In the genomic region with DNA sequence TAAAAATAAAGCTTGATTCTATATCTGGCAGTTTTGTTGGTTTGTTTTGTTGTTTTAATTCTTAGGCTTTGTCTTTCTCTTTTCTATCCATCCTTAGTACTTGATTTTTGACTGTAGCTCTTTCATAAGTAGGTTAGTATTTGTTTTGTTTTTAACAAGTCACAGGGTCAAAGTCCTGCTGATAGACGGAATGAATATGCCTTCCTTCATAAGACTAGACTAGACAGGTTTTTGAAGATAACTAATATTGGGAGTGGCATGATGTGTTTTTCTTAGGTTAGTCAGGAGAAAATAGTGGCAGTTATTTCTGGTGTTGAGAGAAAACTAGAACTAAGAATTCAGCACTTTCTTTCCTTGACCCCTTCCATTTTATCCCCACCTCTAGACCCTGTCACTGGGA, we compare ENCODE assay signal across 16 cellular contexts. TPM values are rescaled to one million over a fixed set of nuclear protein-coding genes. Genes with fewer than 3 reads are reported as not detected.
DNase-seq lines count a peak whose midpoint lies in the region; ATAC-seq and TF ChIP-seq lines count a peak whose summit lies in the region.
"Had no signal": no experiment of that assay in that cellular context is flagged by ENCODE, and none has a peak within 500 bp of the region (broad histone marks: within the 10 kb centered on the region; RNA-seq: fewer than 3 reads in every experiment).

No MANE protein-coding gene starts in this region.

- in situ Hi-C loops in mammary epithelial cell (cut with MboI; ENCODE audit: low sequenced_read_pairs in 2 of 2) (no loop called here), GM23248 (cut with MboI) (no loop called here)

- 63% methylated on average over 1 of the region's 1 CpG for WGBS in mammary epithelial cell (ENCODE audit: low coverage, missing lambda C conversion rate)
- WGBS in GM23248 (ENCODE audit: low coverage in 1 of 2, low lambda C conversion rate in 2 of 2, missing lambda C conversion rate in 2 of 2), 2 experiments: 96 to 98% methylated on average over 1 of the region's 1 CpG

- TF ChIP-seq CTCF in mammary epithelial cell (conservative IDR thresholded peaks at IDR 0.05 in 1 of 2, IDR thresholded peaks at IDR 0.05 in 1 of 2; ENCODE audit: extremely low read depth in 1 of 2, insufficient read depth in 1 of 2, low read depth in 1 of 2, low read length in 2 of 2) (no peak), MCF 10A (IDR thresholded peaks at IDR 0.05; ENCODE audit: unreplicated experiment) (no peak)

- H4K20me1 ChIP-seq in mammary epithelial cell (ENCODE audit: insufficient read depth, low read length) (no peaks in the 10 kb centered on the region), GM23248 (ENCODE audit: insufficient read depth) (peaks cover 3% of the 10 kb centered on the region; the same call in 1 of the 2 replicates)

- CTCF ChIA-PET in mammary epithelial cell (lab: Charles Lee; ENCODE audit: low non-redundant PET) (interaction anchor here (0.5 kb wide), 1 partner anchor 124 kb away, joined by 3 read pairs; no protein-coding TSS in a partner anchor), MCF 10A (lab: Yijun Ruan, JAX) (no interaction called here)

- H3K9me3 ChIP-seq in mammary epithelial cell (replicated peaks; ENCODE audit: insufficient read depth, low read length) (no peaks in the 10 kb centered on the region), GM23248 (ENCODE audit: low read depth) (no peaks in the 10 kb centered on the region)
- H3K9me3 ChIP-seq: BE2C, HAP-1 had no signal

- H3K36me3 Mint-ChIP-seq in MCF 10A (ENCODE audit: insufficient read depth, unreplicated experiment): no peaks in the 10 kb centered on the region

- peaks cover 17% of the 10 kb centered on the region for H3F3A ChIP-seq in GM23248 (ENCODE audit: insufficient read depth)

- POLR2A ChIA-PET in MCF 10A (lab: Yijun Ruan, JAX): no interaction called here

- H3K9me3 Mint-ChIP-seq in MCF 10A (ENCODE audit: unreplicated experiment): no peaks in the 10 kb centered on the region
- H3K9me3 Mint-ChIP-seq: CD4-positive, alpha-beta memory T cell had no signal

- H3K4me3 ChIP-seq in mammary epithelial cell (replicated peaks in 1 of 3; ENCODE audit: insufficient read depth in 1 of 3, low read depth in 2 of 3, low read length in 3 of 3) (no peak overlapping the region), GM23248 (no peak overlapping the region)
- H3K4me3 ChIP-seq: GM12878, HAP-1, K562 had no signal

- H3K4me2 ChIP-seq in mammary epithelial cell (ENCODE audit: insufficient read depth, low read depth, low read length): no peak overlapping the region
- no peak overlapping the region for H3K4me2 ChIP-seq in GM23248 (ENCODE audit: unreplicated experiment)

- DNase-seq in mammary epithelial cell (peak; percentile 30), MCF 10A (ENCODE audit: unreplicated experiment) (no peak), HuH-7 (ENCODE audit: low spot score) (peak; percentile 8), left colon (no peak), GM23248 (no peak), AML-193 (lab: John Stamatoyannopoulos, UW) (no peak)
- no peak for DNase-seq in activated CD4-positive, alpha-beta T cell treated with anti-CD3 and anti-CD28 coated beads for 4 hours
- DNase-seq: 8988T; ACHN; BE2C; CD4-positive, alpha-beta memory T cell; Karpas-422 had no signal

- H3K4me1 Mint-ChIP-seq in MCF 10A (ENCODE audit: insufficient read depth, unreplicated experiment): no peaks in the 10 kb centered on the region
- H3K4me1 Mint-ChIP-seq: CD4-positive, alpha-beta memory T cell had no signal

- H3K9me2 ChIP-seq in GM23248 (ENCODE audit: insufficient read depth): no peaks in the 10 kb centered on the region

- no peak overlapping the region for H3K4me3 Mint-ChIP-seq in MCF 10A (ENCODE audit: unreplicated experiment)
- H3K4me3 Mint-ChIP-seq: CD4-positive, alpha-beta memory T cell had no signal

- H3K79me2 ChIP-seq in mammary epithelial cell (ENCODE audit: insufficient read depth, low read length): no peaks in the 10 kb centered on the region
- H3K79me2 ChIP-seq in GM23248 (ENCODE audit: insufficient read depth): no peaks in the 10 kb centered on the region

- H3K27ac Mint-ChIP-seq in MCF 10A (ENCODE audit: low read depth, unreplicated experiment): no peak overlapping the region
- H3K27ac Mint-ChIP-seq: CD4-positive, alpha-beta memory T cell had no signal

- no peaks in the 10 kb centered on the region for H3K27me3 Mint-ChIP-seq in MCF 10A (ENCODE audit: insufficient read depth, unreplicated experiment)
- H3K27me3 Mint-ChIP-seq: CD4-positive, alpha-beta memory T cell had no signal

- ATAC-seq in left colon: peak; percentile 73
- ATAC-seq: GM12878, K562 had no signal

- dilution Hi-C loops in mammary epithelial cell (cut with HindIII; ENCODE audit: low sequenced_read_pairs): no loop called here

- H3K9ac ChIP-seq in mammary epithelial cell (ENCODE audit: insufficient read depth, low read length) (no peak overlapping the region), GM23248 (no peak overlapping the region)

- H2AFZ ChIP-seq in mammary epithelial cell (ENCODE audit: low read depth, low read length) (no peak overlapping the region), GM23248 (no peak overlapping the region)

- no TSS peak for BruUV-seq in mammary epithelial cell (replicated peaks; lab: Mats Ljungman, UMichigan)
- no TSS peak for BruUV-seq in MCF 10A (replicated peaks; lab: Mats Ljungman, UMichigan)

- no peaks in the 10 kb centered on the region for H3K36me3 ChIP-seq in mammary epithelial cell (ENCODE audit: insufficient read depth, low read length)
- H3K36me3 ChIP-seq in GM23248 (ENCODE audit: low read depth): no peaks in the 10 kb centered on the region; the same call in 1 of the 2 replicates
- H3K36me3 ChIP-seq: BE2C had no signal

- intact Hi-C loops in mammary epithelial cell (cut with micrococcal nuclease) (no loop called here), MCF 10A (cut with micrococcal nuclease) (no loop called here), left colon (cut with DNase I, micrococcal nuclease) (no loop called here)

- no peaks in the 10 kb centered on the region for H3K4me1 ChIP-seq in mammary epithelial cell (ENCODE audit: insufficient read depth, low read length)
- peaks cover 15% of the 10 kb centered on the region for H3K4me1 ChIP-seq in GM23248 (ENCODE audit: insufficient read depth)
- H3K4me1 ChIP-seq: BE2C, HAP-1 had no signal

- H3K27ac ChIP-seq in mammary epithelial cell (ENCODE audit: insufficient read depth, low read depth, low read length) (no peak overlapping the region), GM23248 (no peak overlapping the region)
- H3K27ac ChIP-seq: C4-2B had no signal

- no peaks in the 10 kb centered on the region for H3K27me3 ChIP-seq in mammary epithelial cell (ENCODE audit: insufficient read depth, low read length)
- no peaks in the 10 kb centered on the region for H3K27me3 ChIP-seq in GM23248 (replicated peaks; ENCODE audit: insufficient read depth)
- H3K27me3 ChIP-seq: BE2C had no signal

RNA-seq across cellular contexts. Expression of a gene that starts 50.4 kb away (rescaled TPM):
- total RNA-seq in mammary epithelial cell (10 to 100 TPM in 1 of 2 donors, 1 to 10 TPM in 1; 8.8 to 17.8 TPM), MCF 10A (2022) (12.4 and 15.9 TPM in 2 replicates), left colon (10 to 100 TPM; 45.9 to 64.4 TPM)
- polyA plus RNA-seq in mammary epithelial cell (3.1 TPM), GM23248 (2016; fragmentation: Nextera tagmentation; extraction: Ambion mirVana) (5.9 and 6.0 TPM in 2 replicates)
- 1.2 TPM for polyA minus RNA-seq in mammary epithelial cell
- total RNA-seq in GM23248 (2014; rRNA removed; shearing (Covaris generic)): 11.1 and 12.3 TPM in 2 replicates

Comparison
In these comparisons a context has a peak if more than half of its experiments do, and no peak if none do; other contexts are left out.
1. DNase-seq: peak in mammary epithelial cell (single experiment) and HuH-7 (single experiment); none in MCF 10A (single experiment), left colon (0 of 2), GM23248 (single experiment), AML-193 (0 of 2) and activated CD4-positive, alpha-beta T cell treated with anti-CD3 and anti-CD28 coated beads for 4 hours (0 of 2).